ENCODE assay signal across 12 cellular contexts in genomic region chr9:133142657-133143592, GRCh38. TPM values are rescaled to one million over a fixed set of nuclear protein-coding genes. Genes with fewer than 3 reads are reported as not detected.
A peak's percentile ranks its signal among the peaks of the same experiment; 100 is the strongest.
DNase-seq lines count a peak whose midpoint lies in the region; ATAC-seq lines count a peak whose summit lies in the region.
"Had no signal": no experiment of that assay in that cellular context is flagged by ENCODE, and none has a peak within 500 bp of the region (broad histone marks: within the 10 kb centered on the region; RNA-seq: fewer than 3 reads in every experiment).

No MANE protein-coding gene starts in this region.

- peak overlapping the region in 9 of 11 experiments; percentile 4 to 54 (median 35); a peak in 11 of 22 replicates for H3K27ac ChIP-seq in BLaER1 treated with 17β-estradiol and CSF1 and Interleukin-3, amounts not matched to agents 10 nM and 100 nM

- DNase-seq in H7 = peak; percentile 72
- DNase-seq in activated effector memory CD4-positive, alpha-beta T cell treated with anti-CD3 and anti-CD28 coated beads, Interleukin-2, amount 50 U/mL, for 16 hours = peak; percentile 84
- DNase-seq in naive B cell = no peak
- no peak for DNase-seq in C1 segment of cervical spinal cord (lab: John Stamatoyannopoulos, UW)
- DNase-seq in retina = no peak
- no peak for DNase-seq in HPDE6-E6E7 (ENCODE audit: extremely low spot score)
- DNase-seq: cerebellar nuclear complex, occipital lobe had no signal

- peaks cover 36 to 48% (median 48%) of the 10 kb centered on the region in 3 donors for H3K4me1 Mint-ChIP-seq in naive B cell

- no peaks in the 10 kb centered on the region for H3K9me3 Mint-ChIP-seq in naive B cell
- H3K9me3 Mint-ChIP-seq: WTC11 had no signal

- peak overlapping the region; percentile 56 to 98 (median 93) for H3K27ac Mint-ChIP-seq in naive B cell
- H3K27ac Mint-ChIP-seq: WTC11 had no signal

- peaks cover 78 to 97% (median 91%) of the 10 kb centered on the region in 10 experiments for H3K4me1 ChIP-seq in BLaER1 treated with 17β-estradiol and CSF1 and Interleukin-3, amounts not matched to agents 10 nM and 100 nM

- ATAC-seq in naive B cell (ENCODE audit: low read depth in 2 of 2) (no peak), GM21717 (IDR thresholded peaks at IDR 0.05; ENCODE audit: unreplicated experiment) (no peak)

- H3K4me3 Mint-ChIP-seq in naive B cell = peak overlapping the region in 2 of 8 donors; percentile 36 to 59

- H3K36me3 ChIP-seq in BLaER1 treated with 17β-estradiol and CSF1 and Interleukin-3, amounts not matched to agents 10 nM and 100 nM = peaks cover 0 to 42% (median 16%) of the 10 kb centered on the region in 11 experiments; a peak in 16 of 22 replicates
- no peaks in the 10 kb centered on the region for H3K36me3 ChIP-seq in H7 (replicated peaks; ENCODE audit: control insufficient read depth, insufficient read depth, low read length)

- no peaks in the 10 kb centered on the region for H3K9me3 ChIP-seq in BLaER1 treated with 17β-estradiol and CSF1 and Interleukin-3, amounts not matched to agents 10 nM and 100 nM (replicated peaks in 1 of 11)

- H4K20me1 ChIP-seq in BLaER1 treated with 17β-estradiol and CSF1 and Interleukin-3, amounts not matched to agents 10 nM and 100 nM = peaks cover 78 to 100% (median 99%) of the 10 kb centered on the region in 11 experiments

- no peak overlapping the region for H3K4me3 ChIP-seq in BLaER1 treated with 17β-estradiol and CSF1 and Interleukin-3, amounts not matched to agents 10 nM and 100 nM
- H3K4me3 ChIP-seq in H7 (ENCODE audit: insufficient read depth, low read depth, low read length) = no peak overlapping the region

- H3K27me3 Mint-ChIP-seq in naive B cell = no peaks in the 10 kb centered on the region

- H3K9ac ChIP-seq in BLaER1 treated with 17β-estradiol and CSF1 and Interleukin-3, amounts not matched to agents 10 nM and 100 nM = peak overlapping the region in 10 of 11 experiments; percentile 32 to 100 (median 52); a peak in 17 of 22 replicates

- H3K27me3 ChIP-seq in BLaER1 treated with 17β-estradiol and CSF1 and Interleukin-3, amounts not matched to agents 10 nM and 100 nM = no peaks in the 10 kb centered on the region
- H3K27me3 ChIP-seq in H7 (ENCODE audit: control insufficient read depth, insufficient read depth, low read length) = no peaks in the 10 kb centered on the region

- peak overlapping the region; percentile 80 to 99 (median 97) for H3K4me2 ChIP-seq in BLaER1 treated with 17β-estradiol and CSF1 and Interleukin-3, amounts not matched to agents 10 nM and 100 nM

- H3K36me3 Mint-ChIP-seq in naive B cell = no peaks in the 10 kb centered on the region
- H3K36me3 Mint-ChIP-seq: WTC11 had no signal

RNA-seq across cellular contexts. Expression of gene GBGT1, which starts 20.8 kb away (rescaled TPM):
- total RNA-seq in H7 (2014; rRNA removed; shearing (Covaris generic)) = 6.8 and 7.5 TPM in 2 replicates
- polyA plus RNA-seq in naive B cell (ENCODE audit: low read depth in 6 of 6) = 1 to 10 TPM in 5 of 6 donors, under 1 TPM in 1; 0.96 to 4.0 (median 2.4) TPM
- total RNA-seq: MCF 10A had no signal

RNA-seq across cellular contexts. Expression of gene RALGDS, which starts 21.9 kb away (rescaled TPM):
- 24.4 and 24.6 TPM in 2 replicates for total RNA-seq in H7 (2014; rRNA removed; shearing (Covaris generic))
- polyA plus RNA-seq in naive B cell (ENCODE audit: low read depth in 6 of 6) = 10 to 100 TPM in 2 of 6 donors, 1 to 10 TPM in 4; 5.5 to 17.5 (median 8.7) TPM

Comparison
In these comparisons a context has a peak if more than half of its experiments do, and no peak if none do; other contexts are left out.
1. DNase-seq: peak in H7 (single experiment) and activated effector memory CD4-positive, alpha-beta T cell treated with anti-CD3 and anti-CD28 coated beads, Interleukin-2, amount 50 U/mL, for 16 hours (single experiment); none in naive B cell (single experiment), C1 segment of cervical spinal cord (0 of 14), retina (single experiment) and HPDE6-E6E7 (single experiment).